Comparison of ENCODE assay signal across 8 cellular contexts in genomic region chr13:72255908-72256307, GRCh38.
DNase-seq lines count a peak whose midpoint lies in the region; ATAC-seq, FAIRE-seq and TF ChIP-seq lines count a peak whose summit lies in the region.

No MANE protein-coding gene starts in this region.

- ATAC-seq in HG03342 (IDR thresholded peaks at IDR 0.05; ENCODE audit: unreplicated experiment) (peak; percentile 69), GM19023 (IDR thresholded peaks at IDR 0.05; ENCODE audit: unreplicated experiment) (no peak)

- H3K36me3 ChIP-seq in PC-9 (ENCODE audit: low read depth) = no peaks in the 10 kb centered on the region

- no peaks in the 10 kb centered on the region for H3F3A ChIP-seq in PC-9 (ENCODE audit: insufficient read depth, low read depth)

- no peak for FAIRE-seq in urothelium cell line (lab: Jason Lieb, UNC)

- no peaks in the 10 kb centered on the region for H3K9me3 ChIP-seq in PC-9 (ENCODE audit: insufficient read depth, low read depth)

- H4K20me1 ChIP-seq in PC-9 (ENCODE audit: insufficient read depth) = no peaks in the 10 kb centered on the region

- H3K4me1 ChIP-seq in PC-9 (replicated peaks; ENCODE audit: insufficient read depth) = no peaks in the 10 kb centered on the region

- POLR2A ChIA-PET in PC-9 (lab: Charles Lee; ENCODE audit: unreplicated experiment) = no interaction called here

- no peak overlapping the region for H3K4me3 ChIP-seq in PC-9

- H3K9me2 ChIP-seq in PC-9 (ENCODE audit: insufficient read depth) = no peaks in the 10 kb centered on the region

- peak in 1 of 2 experiments; percentile 3 for DNase-seq in PC-9
- DNase-seq in glomerular endothelial cell (ENCODE audit: extremely low read depth, low read depth, low spot score) = peak; percentile 4
- peak; percentile 39 for DNase-seq in urothelium cell line (ENCODE audit: low spot score)
- DNase-seq in activated naive CD4-positive, alpha-beta T cell treated with Interleukin-2 at 50 U/mL for 16 hours = no peak
- no peak for DNase-seq in GM20000 (ENCODE audit: low spot score)

- H3K79me2 ChIP-seq in PC-9 (ENCODE audit: low read depth) = no peaks in the 10 kb centered on the region

- intact Hi-C loops in PC-9 (cut with micrococcal nuclease; ENCODE audit: unreplicated experiment) = loop anchor here (10.0 kb wide), 1 partner anchor 931 kb away; no protein-coding TSS in a partner anchor

- TF ChIP-seq CTCF in 22Rv1 (IDR thresholded peaks at IDR 0.05) (peak; percentile 55), PC-9 (conservative IDR thresholded peaks at IDR 0.05) (peak; percentile 52), GM20000 (IDR thresholded peaks at IDR 0.05; ENCODE audit: extremely low read depth, missing control alignments) (no peak)

- no peak overlapping the region for H3K4me2 ChIP-seq in PC-9

- BruUV-seq in PC-9 (replicated peaks; lab: Mats Ljungman, UMichigan) = no TSS peak

- CTCF ChIA-PET in PC-9 (lab: Charles Lee) = interaction anchor here (0.7 kb wide), 1 partner anchor 1681 kb away, joined by 5 read pairs; no protein-coding TSS in a partner anchor

- no peak overlapping the region for H2AFZ ChIP-seq in PC-9

- no peak overlapping the region for H3K27ac ChIP-seq in 22Rv1
- H3K27ac ChIP-seq in PC-9 = no peak overlapping the region

- no peaks in the 10 kb centered on the region for H3K27me3 ChIP-seq in PC-9 (ENCODE audit: insufficient read depth, low read depth)

Comparison
In these comparisons a context has a peak if more than half of its experiments do, and no peak if none do; other contexts are left out.
1. DNase-seq: peak in glomerular endothelial cell (single experiment) and urothelium cell line (single experiment); none in activated naive CD4-positive, alpha-beta T cell treated with Interleukin-2 at 50 U/mL for 16 hours (single experiment) and GM20000 (single experiment).